ENCODE assay signal across 9 cellular contexts in genomic region chr14:35405304-35405996, GRCh38. TPM values are rescaled to one million over a fixed set of nuclear protein-coding genes. Genes with fewer than 3 reads are reported as not detected.
DNase-seq lines count a peak whose midpoint lies in the region; ATAC-seq, FAIRE-seq and TF ChIP-seq lines count a peak whose summit lies in the region.
"Had no signal": no experiment of that assay in that cellular context is flagged by ENCODE, and none has a peak within 500 bp of the region (broad histone marks: within the 10 kb centered on the region; RNA-seq: fewer than 3 reads in every experiment).

No MANE protein-coding gene starts in this region.

- ATAC-seq in Panc1 (no peak), GM18505 (IDR thresholded peaks at IDR 0.05; ENCODE audit: unreplicated experiment) (no peak)

- CTCF ChIA-PET in Panc1 (lab: Charles Lee), result no interaction called here

- BruUV-seq in Panc1 (replicated peaks; lab: Mats Ljungman, UMichigan), result no TSS peak

- TF ChIP-seq RAD21 in neural cell (conservative IDR thresholded peaks at IDR 0.05), result no peak

- TF ChIP-seq CTCF in GM12864 (IDR thresholded peaks at IDR 0.05; ENCODE audit: low read depth, low read length, missing control alignments) (no peak), Panc1 (IDR thresholded peaks at IDR 0.05) (no peak), neural cell (IDR thresholded peaks at IDR 0.05; ENCODE audit: poor library complexity, severe bottlenecking) (no peak)

- no peaks in the 10 kb centered on the region for H3K27me3 ChIP-seq in Panc1 (ENCODE audit: control insufficient read depth, insufficient read depth, low read length)
- no peaks in the 10 kb centered on the region for H3K27me3 ChIP-seq in neural cell (ENCODE audit: insufficient read depth, low read depth, low read length)

- H3F3A ChIP-seq in neural cell (ENCODE audit: insufficient read depth, low read length, poor library complexity, severe bottlenecking), result no peaks in the 10 kb centered on the region

- no peak for FAIRE-seq in GM12892 (lab: Jason Lieb, UNC)
- FAIRE-seq: TTC549 had no signal

- H3K9me2 ChIP-seq in neural cell (ENCODE audit: insufficient read depth, low read length), result no peaks in the 10 kb centered on the region

- intact Hi-C loops in Panc1 (cut with micrococcal nuclease; ENCODE audit: unreplicated experiment), result loop anchor here (5.0 to 10.0 kb wide), 3 partner anchors 68 to 191 kb away; partner anchors contain the start of gene PSMA6

- H3K9me3 ChIP-seq in Panc1 (ENCODE audit: control insufficient read depth, insufficient read depth, low read depth, low read length) (no peaks in the 10 kb centered on the region), neural cell (ENCODE audit: low read length) (no peaks in the 10 kb centered on the region)

- in situ Hi-C loops in Panc1 (cut with HindIII; ENCODE audit: low pct_unique_long_range_greater_than_20kb, low sequenced_read_pairs), result no loop called here

- H3K27ac ChIP-seq in Panc1 (ENCODE audit: low read length) (peak overlapping the region; percentile 97), epithelial cell of prostate (peak overlapping the region; percentile 98), neural cell (ENCODE audit: low read length) (peak overlapping the region; percentile 89)

- peak overlapping the region; percentile 96 for H3K9ac ChIP-seq in neural cell (ENCODE audit: low read length)

- H3K4me1 ChIP-seq in Panc1 (ENCODE audit: control insufficient read depth, insufficient read depth, low read length), result peaks cover 40% of the 10 kb centered on the region

- TF ChIP-seq POLR2A in GM12892 (IDR thresholded peaks at IDR 0.05; ENCODE audit: low read depth, low read length), result no peak
- TF ChIP-seq POLR2A in GM18505 (IDR thresholded peaks at IDR 0.05; ENCODE audit: borderline replicate concordance, extremely low read depth, insufficient read depth, insufficient read length), result no peak

- no peaks in the 10 kb centered on the region for H4K20me1 ChIP-seq in neural cell (ENCODE audit: insufficient read depth)

- H3K4me3 ChIP-seq in GM12864 (ENCODE audit: low read depth, low read length) (peak overlapping the region; percentile 92), Panc1 (ENCODE audit: low read depth in 2 of 2, low read length in 2 of 2) (peak overlapping the region; percentile 68 to 73), neural cell (ENCODE audit: low read length) (peak overlapping the region; percentile 86)

- peak overlapping the region; percentile 66 for H2AFZ ChIP-seq in neural cell (ENCODE audit: low read depth, low read length)

- peaks cover 17% of the 10 kb centered on the region for H3K36me3 ChIP-seq in Panc1 (ENCODE audit: control insufficient read depth, insufficient read depth, low read length)
- no peaks in the 10 kb centered on the region for H3K36me3 ChIP-seq in neural cell (ENCODE audit: insufficient read depth, low read length)

- DNase-seq in GM12864 (ENCODE audit: low read depth), result no peak
- no peak for DNase-seq in Panc1 (ENCODE audit: low read depth, low spot score)
- DNase-seq in epithelial cell of prostate (ENCODE audit: low read depth, low spot score), result no peak
- no peak for DNase-seq in GM12892 (ENCODE audit: insufficient read length)
- DNase-seq in LoVo (ENCODE audit: low spot score), result no peak
- no peak for DNase-seq in SW480 (ENCODE audit: low spot score)

- POLR2A ChIA-PET in Panc1 (lab: Charles Lee), result interaction anchor here (0.6 to 1.0 kb wide), 4 partner anchors 29 to 283 kb away, joined by 3 to 6 read pairs (median 4); partner anchors contain the start of genes PPP2R3C and PRORP

- peak overlapping the region; percentile 59 for H3K4me2 ChIP-seq in neural cell (ENCODE audit: low read length)

- no peak for TF ChIP-seq EP300 in neural cell (conservative IDR thresholded peaks at IDR 0.05; ENCODE audit: poor library complexity, severe bottlenecking)

- H3K79me2 ChIP-seq in neural cell (replicated peaks; ENCODE audit: insufficient read depth, low read length), result peaks cover 11% of the 10 kb centered on the region

TF ChIP-seq in neural cell, 6 proteins besides CTCF, POLR2A, EP300 and RAD21:
- TF ChIP-seq SMC3 (conservative IDR thresholded peaks at IDR 0.05; ENCODE audit: poor library complexity) (no peak), EZH2 (IDR thresholded peaks at IDR 0.05; ENCODE audit: borderline replicate concordance, insufficient read depth, low read length, poor library complexity, severe bottlenecking) (no peak), TAF1 (IDR thresholded peaks at IDR 0.05; ENCODE audit: low read depth) (no peak), POLR2AphosphoS5 (IDR thresholded peaks at IDR 0.05) (no peak), MXI1 (conservative IDR thresholded peaks at IDR 0.05; ENCODE audit: poor library complexity, severe bottlenecking) (no peak)
- TF ChIP-seq, protein P1, sequence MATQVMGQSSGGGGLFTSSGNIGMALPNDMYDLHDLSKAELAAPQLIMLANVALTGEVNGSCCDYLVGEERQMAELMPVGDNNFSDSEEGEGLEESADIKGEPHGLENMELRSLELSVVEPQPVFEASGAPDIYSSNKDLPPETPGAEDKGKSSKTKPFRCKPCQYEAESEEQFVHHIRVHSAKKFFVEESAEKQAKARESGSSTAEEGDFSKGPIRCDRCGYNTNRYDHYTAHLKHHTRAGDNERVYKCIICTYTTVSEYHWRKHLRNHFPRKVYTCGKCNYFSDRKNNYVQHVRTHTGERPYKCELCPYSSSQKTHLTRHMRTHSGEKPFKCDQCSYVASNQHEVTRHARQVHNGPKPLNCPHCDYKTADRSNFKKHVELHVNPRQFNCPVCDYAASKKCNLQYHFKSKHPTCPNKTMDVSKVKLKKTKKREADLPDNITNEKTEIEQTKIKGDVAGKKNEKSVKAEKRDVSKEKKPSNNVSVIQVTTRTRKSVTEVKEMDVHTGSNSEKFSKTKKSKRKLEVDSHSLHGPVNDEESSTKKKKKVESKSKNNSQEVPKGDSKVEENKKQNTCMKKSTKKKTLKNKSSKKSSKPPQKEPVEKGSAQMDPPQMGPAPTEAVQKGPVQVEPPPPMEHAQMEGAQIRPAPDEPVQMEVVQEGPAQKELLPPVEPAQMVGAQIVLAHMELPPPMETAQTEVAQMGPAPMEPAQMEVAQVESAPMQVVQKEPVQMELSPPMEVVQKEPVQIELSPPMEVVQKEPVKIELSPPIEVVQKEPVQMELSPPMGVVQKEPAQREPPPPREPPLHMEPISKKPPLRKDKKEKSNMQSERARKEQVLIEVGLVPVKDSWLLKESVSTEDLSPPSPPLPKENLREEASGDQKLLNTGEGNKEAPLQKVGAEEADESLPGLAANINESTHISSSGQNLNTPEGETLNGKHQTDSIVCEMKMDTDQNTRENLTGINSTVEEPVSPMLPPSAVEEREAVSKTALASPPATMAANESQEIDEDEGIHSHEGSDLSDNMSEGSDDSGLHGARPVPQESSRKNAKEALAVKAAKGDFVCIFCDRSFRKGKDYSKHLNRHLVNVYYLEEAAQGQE (IDR thresholded peaks at IDR 0.05; ENCODE audit: borderline replicate concordance), result no peak

RNA-seq across cellular contexts. Expression of gene NFKBIA, which starts 0.9 kb away (rescaled TPM):
- 99.4 TPM for total RNA-seq in Panc1 (2021; ENCODE audit: unreplicated experiment)
- polyA plus RNA-seq in Panc1 (2012; ENCODE audit: insufficient read length), result 121 TPM
- 38.4 and 48.8 TPM in 2 replicates for polyA plus RNA-seq in neural cell
- 59.2 and 72.8 TPM in 2 replicates for polyA minus RNA-seq in neural cell
- polyA plus RNA-seq in GM12892 (2012; ENCODE audit: missing spikeins), result 229 TPM
